10 cellular contexts compared by ENCODE assay signal in genomic region chr16:87981376-87981775, GRCh38. TPM values are rescaled to one million over a fixed set of nuclear protein-coding genes. Genes with fewer than 3 reads are reported as not detected.
A peak's percentile ranks its signal among the peaks of the same experiment; 100 is the strongest.
DNase-seq lines count a peak whose midpoint lies in the region; ATAC-seq and TF ChIP-seq lines count a peak whose summit lies in the region.
"Not testable (repeated sequence)": the region's sequence is repeated elsewhere in the genome, so short reads cannot be mapped to it uniquely, and the experiment has no call there.
"Had no signal": no experiment of that assay in that cellular context is flagged by ENCODE, and none has a peak within 500 bp of the region (broad histone marks: within the 10 kb centered on the region; RNA-seq: fewer than 3 reads in every experiment).

No MANE protein-coding gene starts in this region.

- not testable (repeated sequence) for H3K9me3 ChIP-seq in CD4-positive, alpha-beta T cell (ENCODE audit: control insufficient read depth, low read length)

- not testable (repeated sequence) for H3K9me3 Mint-ChIP-seq in CD4-positive, alpha-beta T cell; T-helper 1 cell treated with Interleukin-12 subunit alpha and Interleukin-12 subunit beta and Interleukin-4 antibody, amounts not matched to agents 30 μg/mL and 1 μg/mL, for 36 hours; activated CD4-positive, alpha-beta memory T cell treated with anti-CD3 and anti-CD28 coated beads for 36 hours; activated T-cell treated with anti-CD3 and anti-CD28 coated beads, Interleukin-2, amount 50 U/mL, for 72 hours; activated naive CD4-positive, alpha-beta T cell treated with anti-CD3 and anti-CD28 coated beads, Interleukin-2, amount 50 U/mL, for 72 hours; effector memory CD8-positive, alpha-beta T cell; natural killer cell treated with Interleukin-12 subunit alpha and Interleukin-12 subunit beta and Interleukin-15 and Interleukin-18, amount 100 ng/mL, for 72 hours

- H3K27ac ChIP-seq in CD4-positive, alpha-beta T cell (ENCODE audit: low read depth, low read length), result not testable (repeated sequence)

- POLR2A ChIA-PET in CD4-positive, alpha-beta T cell (lab: Charles Lee); activated CD4-positive, alpha-beta memory T cell treated with anti-CD3 and anti-CD28 coated beads for 36 hours (lab: Charles Lee): not testable (repeated sequence)

- CTCF ChIA-PET in CD4-positive, alpha-beta T cell (lab: Charles Lee); activated CD4-positive, alpha-beta memory T cell treated with anti-CD3 and anti-CD28 coated beads for 36 hours (lab: Charles Lee): not testable (repeated sequence)

- DNase-seq in CD4-positive, alpha-beta T cell; activated CD4-positive, alpha-beta memory T cell treated with anti-CD3 and anti-CD28 coated beads for 36 hours; natural killer cell treated with Interleukin-12 subunit alpha and Interleukin-12 subunit beta and Interleukin-15 and Interleukin-18, amount 100 ng/mL, for 72 hours (ENCODE audit: low spot score): not testable (repeated sequence)
- peak; percentile 53 to 56 for DNase-seq in activated T-cell treated with anti-CD3 and anti-CD28 coated beads, Interleukin-2, amount 50 U/mL, for 72 hours
- peak in 1 of 2 donors; percentile 52 for DNase-seq in activated naive CD4-positive, alpha-beta T cell treated with anti-CD3 and anti-CD28 coated beads, Interleukin-2, amount 50 U/mL, for 72 hours (ENCODE audit: low spot score in 2 of 2)
- DNase-seq in effector memory CD8-positive, alpha-beta T cell, result peak in 1 of 3 experiments; percentile 36
- peak; percentile 50 for DNase-seq in stimulated activated naive CD8-positive, alpha-beta T cell treated with anti-CD3 and anti-CD28 coated beads, Interleukin-15, Interleukin-2, amounts not matched to agents 100 U/mL and 50 U/mL, for 24 hours

- peaks cover 75% of the 10 kb centered on the region for H3K36me3 Mint-ChIP-seq in CD4-positive, alpha-beta T cell (ENCODE audit: low read depth)
- peaks cover 52% of the 10 kb centered on the region for H3K36me3 Mint-ChIP-seq in T-helper 1 cell treated with Interleukin-12 subunit alpha and Interleukin-12 subunit beta and Interleukin-4 antibody, amounts not matched to agents 30 μg/mL and 1 μg/mL, for 36 hours (ENCODE audit: low read depth)
- peaks cover 35% of the 10 kb centered on the region for H3K36me3 Mint-ChIP-seq in activated CD4-positive, alpha-beta memory T cell treated with anti-CD3 and anti-CD28 coated beads for 36 hours
- H3K36me3 Mint-ChIP-seq in activated T-cell treated with anti-CD3 and anti-CD28 coated beads, Interleukin-2, amount 50 U/mL, for 72 hours (ENCODE audit: insufficient read depth in 2 of 2), result peaks cover 12 to 19% of the 10 kb centered on the region in 2 donors
- peaks cover 15 to 61% of the 10 kb centered on the region in 2 donors for H3K36me3 Mint-ChIP-seq in activated naive CD4-positive, alpha-beta T cell treated with anti-CD3 and anti-CD28 coated beads, Interleukin-2, amount 50 U/mL, for 72 hours
- H3K36me3 Mint-ChIP-seq in effector memory CD8-positive, alpha-beta T cell (ENCODE audit: insufficient read depth), result peaks cover 78% of the 10 kb centered on the region
- peaks cover 24% of the 10 kb centered on the region for H3K36me3 Mint-ChIP-seq in natural killer cell treated with Interleukin-12 subunit alpha and Interleukin-12 subunit beta and Interleukin-15 and Interleukin-18, amount 100 ng/mL, for 72 hours

- H3K27me3 ChIP-seq in CD4-positive, alpha-beta T cell (ENCODE audit: control insufficient read depth, insufficient read depth, low read length), result not testable (repeated sequence)

- not testable (repeated sequence) for H3K27me3 Mint-ChIP-seq in CD4-positive, alpha-beta T cell; T-helper 1 cell treated with Interleukin-12 subunit alpha and Interleukin-12 subunit beta and Interleukin-4 antibody, amounts not matched to agents 30 μg/mL and 1 μg/mL, for 36 hours (ENCODE audit: low read depth); activated CD4-positive, alpha-beta memory T cell treated with anti-CD3 and anti-CD28 coated beads for 36 hours; activated T-cell treated with anti-CD3 and anti-CD28 coated beads, Interleukin-2, amount 50 U/mL, for 72 hours (ENCODE audit: low read depth); effector memory CD8-positive, alpha-beta T cell; natural killer cell treated with Interleukin-12 subunit alpha and Interleukin-12 subunit beta and Interleukin-15 and Interleukin-18, amount 100 ng/mL, for 72 hours

- intact Hi-C loops in CD4-positive, alpha-beta T cell (cut with DNase I, micrococcal nuclease), result loop anchor here in 1 of 2 experiments (2.0 kb wide), 1 partner anchor 19 kb away; no protein-coding TSS in a partner anchor
- intact Hi-C loops in activated CD4-positive, alpha-beta memory T cell treated with anti-CD3 and anti-CD28 coated beads for 36 hours (cut with micrococcal nuclease), result not testable (repeated sequence)

- ATAC-seq in CD4-positive, alpha-beta T cell (ENCODE audit: poor library complexity), result peak; percentile 65
- peak; percentile 68 to 76 for ATAC-seq in activated T-cell treated with anti-CD3 and anti-CD28 coated beads, Interleukin-2, amount 50 U/mL, for 72 hours (replicated peaks in 1 of 2)
- ATAC-seq in activated naive CD4-positive, alpha-beta T cell treated with anti-CD3 and anti-CD28 coated beads, Interleukin-2, amount 50 U/mL, for 72 hours, result peak; percentile 63 to 82
- peak; percentile 28 for ATAC-seq in effector memory CD8-positive, alpha-beta T cell (replicated peaks)
- peak; percentile 73 to 93 for ATAC-seq in natural killer cell treated with Interleukin-12 subunit alpha and Interleukin-12 subunit beta and Interleukin-15 and Interleukin-18, amount 100 ng/mL, for 72 hours
- peak; percentile 80 for ATAC-seq in stimulated activated naive CD8-positive, alpha-beta T cell treated with anti-CD3 and anti-CD28 coated beads, Interleukin-15, Interleukin-2, amounts not matched to agents 100 U/mL and 50 U/mL, for 24 hours

- peaks cover 32% of the 10 kb centered on the region for H3K4me1 Mint-ChIP-seq in CD4-positive, alpha-beta T cell (ENCODE audit: low read depth)
- H3K4me1 Mint-ChIP-seq in T-helper 1 cell treated with Interleukin-12 subunit alpha and Interleukin-12 subunit beta and Interleukin-4 antibody, amounts not matched to agents 30 μg/mL and 1 μg/mL, for 36 hours (ENCODE audit: low read depth), result peaks cover 46% of the 10 kb centered on the region
- peaks cover 70% of the 10 kb centered on the region for H3K4me1 Mint-ChIP-seq in activated CD4-positive, alpha-beta memory T cell treated with anti-CD3 and anti-CD28 coated beads for 36 hours (ENCODE audit: low read depth)
- peaks cover 92% of the 10 kb centered on the region for H3K4me1 Mint-ChIP-seq in activated T-cell treated with anti-CD3 and anti-CD28 coated beads, Interleukin-2, amount 50 U/mL, for 72 hours (ENCODE audit: low read depth)
- peaks cover 17 to 42% of the 10 kb centered on the region in 2 donors for H3K4me1 Mint-ChIP-seq in effector memory CD8-positive, alpha-beta T cell (ENCODE audit: low read depth in 2 of 2)
- H3K4me1 Mint-ChIP-seq in natural killer cell treated with Interleukin-12 subunit alpha and Interleukin-12 subunit beta and Interleukin-15 and Interleukin-18, amount 100 ng/mL, for 72 hours (ENCODE audit: low read depth in 2 of 2), result peaks cover 54 to 56% of the 10 kb centered on the region in 2 donors

- peak overlapping the region; percentile 22 for H3K27ac Mint-ChIP-seq in CD4-positive, alpha-beta T cell
- H3K27ac Mint-ChIP-seq in T-helper 1 cell treated with Interleukin-12 subunit alpha and Interleukin-12 subunit beta and Interleukin-4 antibody, amounts not matched to agents 30 μg/mL and 1 μg/mL, for 36 hours, result peak overlapping the region; percentile 92
- peak overlapping the region; percentile 40 for H3K27ac Mint-ChIP-seq in activated CD4-positive, alpha-beta memory T cell treated with anti-CD3 and anti-CD28 coated beads for 36 hours
- peak overlapping the region; percentile 75 for H3K27ac Mint-ChIP-seq in activated T-cell treated with anti-CD3 and anti-CD28 coated beads, Interleukin-2, amount 50 U/mL, for 72 hours
- H3K27ac Mint-ChIP-seq in activated naive CD4-positive, alpha-beta T cell treated with anti-CD3 and anti-CD28 coated beads, Interleukin-2, amount 50 U/mL, for 72 hours, result peak overlapping the region; percentile 2 to 81
- H3K27ac Mint-ChIP-seq in effector memory CD8-positive, alpha-beta T cell, result peak overlapping the region in 1 of 2 donors; percentile 87
- peak overlapping the region; percentile 64 to 65 for H3K27ac Mint-ChIP-seq in natural killer cell treated with Interleukin-12 subunit alpha and Interleukin-12 subunit beta and Interleukin-15 and Interleukin-18, amount 100 ng/mL, for 72 hours

- TF ChIP-seq CTCF in CD4-positive, alpha-beta T cell (IDR thresholded peaks at IDR 0.05), result not testable (repeated sequence)

- H3K4me3 Mint-ChIP-seq in CD4-positive, alpha-beta T cell; activated CD4-positive, alpha-beta memory T cell treated with anti-CD3 and anti-CD28 coated beads for 36 hours: not testable (repeated sequence)
- peak overlapping the region; percentile 65 for H3K4me3 Mint-ChIP-seq in T-helper 1 cell treated with Interleukin-12 subunit alpha and Interleukin-12 subunit beta and Interleukin-4 antibody, amounts not matched to agents 30 μg/mL and 1 μg/mL, for 36 hours
- H3K4me3 Mint-ChIP-seq in activated T-cell treated with anti-CD3 and anti-CD28 coated beads, Interleukin-2, amount 50 U/mL, for 72 hours, result peak overlapping the region; percentile 33 to 40
- peak overlapping the region in 1 of 2 donors; percentile 66 for H3K4me3 Mint-ChIP-seq in effector memory CD8-positive, alpha-beta T cell
- H3K4me3 Mint-ChIP-seq in natural killer cell treated with Interleukin-12 subunit alpha and Interleukin-12 subunit beta and Interleukin-15 and Interleukin-18, amount 100 ng/mL, for 72 hours, result peak overlapping the region; percentile 74

RNA-seq across cellular contexts. Expression of gene BANP, which starts 30.1 kb away (rescaled TPM):
- total RNA-seq in CD4-positive, alpha-beta T cell, result 10 to 100 TPM; 57.5 to 58.6 TPM
- total RNA-seq in activated CD4-positive, alpha-beta memory T cell treated with anti-CD3 and anti-CD28 coated beads for 36 hours, result 10 to 100 TPM; 29.6 to 30.6 TPM
- 10 to 100 TPM; 35.8 to 39.8 TPM for total RNA-seq in activated T-cell treated with anti-CD3 and anti-CD28 coated beads, Interleukin-2, amount 50 U/mL, for 72 hours
- total RNA-seq in activated naive CD4-positive, alpha-beta T cell treated with anti-CD3 and anti-CD28 coated beads, Interleukin-2, amount 50 U/mL, for 72 hours, result 10 to 100 TPM; 44.6 to 46.8 TPM
- total RNA-seq in natural killer cell treated with Interleukin-12 subunit alpha and Interleukin-12 subunit beta and Interleukin-15 and Interleukin-18, amount 100 ng/mL, for 72 hours, result 10 to 100 TPM; 31.3 to 59.2 TPM

RNA-seq across cellular contexts. Expression of gene CA5A, which starts 45.0 kb away (rescaled TPM):
- not detected for total RNA-seq in CD4-positive, alpha-beta T cell
- total RNA-seq in activated CD4-positive, alpha-beta memory T cell treated with anti-CD3 and anti-CD28 coated beads for 36 hours, result not detected
- under 1 TPM in 1 of 2 donors, not detected in 1; 0.22 TPM for total RNA-seq in activated T-cell treated with anti-CD3 and anti-CD28 coated beads, Interleukin-2, amount 50 U/mL, for 72 hours
- total RNA-seq in activated naive CD4-positive, alpha-beta T cell treated with anti-CD3 and anti-CD28 coated beads, Interleukin-2, amount 50 U/mL, for 72 hours, result not detected
- total RNA-seq in natural killer cell treated with Interleukin-12 subunit alpha and Interleukin-12 subunit beta and Interleukin-15 and Interleukin-18, amount 100 ng/mL, for 72 hours, result not detected
- total RNA-seq: K562, LHCN-M2 had no signal

Comparison
In these comparisons a context has a peak if more than half of its experiments do, and no peak if none do; other contexts are left out.
1. ATAC-seq: peak in every context shown above with its lines; median percentile 83 in natural killer cell treated with Interleukin-12 subunit alpha and Interleukin-12 subunit beta and Interleukin-15 and Interleukin-18, amount 100 ng/mL, for 72 hours; 80 in stimulated activated naive CD8-positive, alpha-beta T cell treated with anti-CD3 and anti-CD28 coated beads, Interleukin-15, Interleukin-2, amounts not matched to agents 100 U/mL and 50 U/mL, for 24 hours; 72 in activated naive CD4-positive, alpha-beta T cell treated with anti-CD3 and anti-CD28 coated beads, Interleukin-2, amount 50 U/mL, for 72 hours; 72 in activated T-cell treated with anti-CD3 and anti-CD28 coated beads, Interleukin-2, amount 50 U/mL, for 72 hours; 65 in CD4-positive, alpha-beta T cell; 28 in effector memory CD8-positive, alpha-beta T cell.